ENCODE assay signal across 8 cellular contexts in genomic region chr17:65228734-65229390, GRCh38.
DNase-seq lines count a peak whose midpoint lies in the region; ATAC-seq and TF ChIP-seq lines count a peak whose summit lies in the region.

No MANE protein-coding gene starts in this region.

- peaks cover 0 to 2% of the 10 kb centered on the region in 2 donors for H3K36me3 Mint-ChIP-seq in stimulated activated naive B cell treated with anti-CD40 and anti-IgM and Interleukin-4, amounts not matched to agents 10 μg/mL and 1 μg/mL and 100 μg/mL, for 72 hours

- no peaks in the 10 kb centered on the region for H4K20me1 ChIP-seq in fibroblast of lung (ENCODE audit: control insufficient read depth, extremely low read depth, insufficient read depth, low read length)

- in situ Hi-C loops in ACHN (cut with HindIII; ENCODE audit: low pct_ligation_motif_present, low pct_unique_long_range_greater_than_20kb, low sequenced_read_pairs), result no loop called here

- TF ChIP-seq CTCF in BE2C (IDR thresholded peaks at IDR 0.05; ENCODE audit: low read depth, low read length) (0 out of 2 replicates have a peak, but pooled peaks have one; percentile 9), fibroblast of lung (conservative IDR thresholded peaks at IDR 0.05 in 1 of 2, IDR thresholded peaks at IDR 0.05 in 1 of 2; ENCODE audit: low read depth in 1 of 2, low read length in 2 of 2) (no peak)

- H3K4me1 Mint-ChIP-seq in stimulated activated naive B cell treated with anti-CD40 and anti-IgM and Interleukin-4, amounts not matched to agents 10 μg/mL and 1 μg/mL and 100 μg/mL, for 72 hours, result peaks cover 24 to 25% of the 10 kb centered on the region in 2 donors

- peak overlapping the region; percentile 30 to 62 for H3K4me3 Mint-ChIP-seq in stimulated activated naive B cell treated with anti-CD40 and anti-IgM and Interleukin-4, amounts not matched to agents 10 μg/mL and 1 μg/mL and 100 μg/mL, for 72 hours

- ATAC-seq in GM19351 (IDR thresholded peaks at IDR 0.05; ENCODE audit: unreplicated experiment), result peak; percentile 71
- peak; percentile 86 to 89 for ATAC-seq in stimulated activated naive B cell treated with anti-CD40 and anti-IgM and Interleukin-4, amounts not matched to agents 10 μg/mL and 1 μg/mL and 100 μg/mL, for 72 hours (replicated peaks)

- H3K27ac Mint-ChIP-seq in stimulated activated naive B cell treated with anti-CD40 and anti-IgM and Interleukin-4, amounts not matched to agents 10 μg/mL and 1 μg/mL and 100 μg/mL, for 72 hours, result no peak overlapping the region

- peaks cover 54 to 62% of the 10 kb centered on the region in 2 donors for H3K27me3 Mint-ChIP-seq in stimulated activated naive B cell treated with anti-CD40 and anti-IgM and Interleukin-4, amounts not matched to agents 10 μg/mL and 1 μg/mL and 100 μg/mL, for 72 hours

- no peak overlapping the region for H3K4me2 ChIP-seq in fibroblast of lung (ENCODE audit: extremely low read depth, insufficient read depth, low read length)

- H3K27ac ChIP-seq in fibroblast of lung (ENCODE audit: insufficient read depth, low read length), result no peak overlapping the region

- H3K9ac ChIP-seq in fibroblast of lung (ENCODE audit: insufficient read depth, low read length), result no peak overlapping the region

- H3K4me3 ChIP-seq in BE2C (ENCODE audit: low read depth, low read length) (peak overlapping the region; percentile 30), fibroblast of lung (replicated peaks in 1 of 4; ENCODE audit: control extremely low read depth in 1 of 4, insufficient read depth in 1 of 4, low read depth in 3 of 4, low read length in 4 of 4) (no peak overlapping the region)

- H3K36me3 ChIP-seq in BE2C (no peaks in the 10 kb centered on the region), fibroblast of lung (ENCODE audit: control insufficient read depth, insufficient read depth, low read length) (no peaks in the 10 kb centered on the region)

- DNase-seq in BE2C (peak; percentile 85), HUDEP-2 (lab: John Stamatoyannopoulos, UW; ENCODE audit: unreplicated experiment in 76 of 76) (peak in 40 of 76 experiments; percentile 2 to 62 (median 25)), T1000 (lab: John Stamatoyannopoulos, UW) (peak; percentile 87), fibroblast of lung (ENCODE audit: low read depth in 2 of 2) (peak; percentile 20 to 91), SHP77 (lab: John Stamatoyannopoulos, UW) (no peak), ACHN (no peak)
- DNase-seq in stimulated activated naive B cell treated with anti-CD40 and anti-IgM and Interleukin-4, amounts not matched to agents 10 μg/mL and 1 μg/mL and 100 μg/mL, for 72 hours, result peak; percentile 51

- no peak overlapping the region for H2AFZ ChIP-seq in fibroblast of lung (ENCODE audit: low read length)

- H3K9me3 Mint-ChIP-seq in stimulated activated naive B cell treated with anti-CD40 and anti-IgM and Interleukin-4, amounts not matched to agents 10 μg/mL and 1 μg/mL and 100 μg/mL, for 72 hours, result no peaks in the 10 kb centered on the region

- H3K9me3 ChIP-seq in BE2C, result no peaks in the 10 kb centered on the region
- H3K9me3 ChIP-seq in fibroblast of lung (ENCODE audit: control insufficient read depth, insufficient read depth, low read depth, low read length), result no peaks in the 10 kb centered on the region

- H3K79me2 ChIP-seq in fibroblast of lung (ENCODE audit: control insufficient read depth, insufficient read depth, low read length), result no peaks in the 10 kb centered on the region

- H3K27me3 ChIP-seq in BE2C (peaks cover 14% of the 10 kb centered on the region; the same call in 1 of the 2 replicates), fibroblast of lung (ENCODE audit: control insufficient read depth, insufficient read depth, low read length) (no peaks in the 10 kb centered on the region)

- peaks cover 20% of the 10 kb centered on the region for H3K4me1 ChIP-seq in BE2C
- H3K4me1 ChIP-seq in fibroblast of lung (ENCODE audit: control insufficient read depth, extremely low read depth, insufficient read depth, low read length), result no peaks in the 10 kb centered on the region

Comparison
In these comparisons a context has a peak if more than half of its experiments do, and no peak if none do; other contexts are left out.
1. DNase-seq: peak in BE2C (single experiment), HUDEP-2 (40 of 76), T1000 (single experiment), fibroblast of lung (2 of 2) and stimulated activated naive B cell treated with anti-CD40 and anti-IgM and Interleukin-4, amounts not matched to agents 10 μg/mL and 1 μg/mL and 100 μg/mL, for 72 hours (single experiment); none in SHP77 (0 of 2) and ACHN (single experiment).